ENCODE assay signal across 9 cellular contexts in genomic region chr2:196431957-196432356, GRCh38.
DNase-seq lines count a peak whose midpoint lies in the region; ATAC-seq lines count a peak whose summit lies in the region.
"Had no signal": no experiment of that assay in that cellular context is flagged by ENCODE, and none has a peak within 500 bp of the region (broad histone marks: within the 10 kb centered on the region; RNA-seq: fewer than 3 reads in every experiment).

No MANE protein-coding gene starts in this region.

- peaks cover 4% of the 10 kb centered on the region for H3K4me1 Mint-ChIP-seq in T-helper 17 cell

- ATAC-seq in GM19395 (IDR thresholded peaks at IDR 0.05; ENCODE audit: unreplicated experiment): no peak
- no peak for ATAC-seq in T-helper 17 cell
- ATAC-seq in left colon: no peak

- DNase-seq in DMS 273 treated with DMSO at 0.1 percent for 48 hours (lab: John Stamatoyannopoulos, UW) (peak; percentile 23), amniotic epithelial cell (ENCODE audit: low read depth) (peak; percentile 12), kidney tubule cell (ENCODE audit: low spot score) (peak; percentile 4), T-helper 17 cell (no peak), COLO668 (lab: John Stamatoyannopoulos, UW; ENCODE audit: unreplicated experiment) (no peak), left colon (no peak)
- DNase-seq in Jurkat, Clone E6-1 (ENCODE audit: low read depth, low spot score): peak; percentile 27
- DNase-seq: naive B cell had no signal

- H3K4me3 Mint-ChIP-seq in T-helper 17 cell: no peak overlapping the region
- H3K4me3 Mint-ChIP-seq: naive B cell had no signal

- no peak overlapping the region for H3K4me3 ChIP-seq in Jurkat, Clone E6-1 (ENCODE audit: low read length)

- no peak overlapping the region for H3K27ac Mint-ChIP-seq in T-helper 17 cell
- H3K27ac Mint-ChIP-seq: naive B cell had no signal

- intact Hi-C loops in left colon (cut with DNase I, micrococcal nuclease): no loop called here

- no peaks in the 10 kb centered on the region for H3K9me3 ChIP-seq in T-helper 17 cell (ENCODE audit: control insufficient read depth, low read length, poor library complexity, severe bottlenecking)

- peaks cover 3% of the 10 kb centered on the region for H3K36me3 Mint-ChIP-seq in T-helper 17 cell (ENCODE audit: low read depth)
- H3K36me3 Mint-ChIP-seq: naive B cell had no signal

- peaks cover 54% of the 10 kb centered on the region for H3K27me3 Mint-ChIP-seq in T-helper 17 cell
- H3K27me3 Mint-ChIP-seq: naive B cell had no signal

Comparison
In these comparisons a context has a peak if more than half of its experiments do, and no peak if none do; other contexts are left out.
1. DNase-seq: peak in DMS 273 treated with DMSO at 0.1 percent for 48 hours (single experiment), Jurkat, Clone E6-1 (single experiment), amniotic epithelial cell (single experiment) and kidney tubule cell (single experiment); none in T-helper 17 cell (0 of 3), COLO668 (single experiment) and left colon (0 of 2).